In the genomic region with DNA sequence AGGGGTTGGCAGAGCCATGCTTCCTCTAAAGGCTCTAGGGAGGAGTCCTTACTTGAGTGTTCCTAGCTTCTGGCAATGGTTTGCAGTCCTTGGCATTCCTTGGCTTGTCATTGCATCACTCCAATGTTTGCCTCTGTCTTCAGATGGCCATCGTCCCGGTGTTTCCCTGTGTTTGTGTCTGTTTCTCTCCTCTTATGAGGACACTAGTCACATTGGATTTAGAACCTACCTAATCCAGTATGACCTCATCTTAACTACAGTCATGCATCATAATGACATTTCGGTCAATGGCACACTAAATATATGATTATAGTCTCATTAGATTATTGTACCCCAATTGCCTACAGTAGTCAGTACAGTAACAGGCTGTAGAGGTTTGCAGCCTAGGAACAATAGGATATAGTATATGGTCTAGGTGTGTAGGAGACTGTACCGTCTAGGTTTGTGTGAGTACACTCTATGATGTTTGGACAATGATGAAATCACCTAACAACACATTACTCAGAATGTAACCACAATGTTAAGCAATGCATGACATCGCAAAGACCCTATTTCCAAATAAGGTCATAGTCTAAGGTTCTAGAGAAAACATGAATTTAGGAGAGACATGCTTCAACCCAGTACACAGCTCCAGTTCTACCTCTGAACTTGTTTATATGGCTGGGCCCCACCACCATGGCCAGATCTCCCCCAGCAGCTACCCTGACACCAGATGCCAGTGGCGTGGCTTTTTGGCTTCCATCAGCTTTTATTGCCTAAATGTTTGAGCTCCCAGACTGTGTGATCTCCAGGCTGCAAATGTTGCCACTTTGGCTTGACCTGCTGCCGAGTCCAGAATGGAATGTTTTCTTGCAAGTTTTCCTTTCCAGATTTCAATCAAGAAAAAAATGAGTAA, we compare ENCODE assay signal across 13 cellular contexts. TPM values are rescaled to one million over a fixed set of nuclear protein-coding genes. Genes with fewer than 3 reads are reported as not detected.
DNase-seq lines count a peak whose midpoint lies in the region; ATAC-seq and TF ChIP-seq lines count a peak whose summit lies in the region.
"Had no signal": no experiment of that assay in that cellular context is flagged by ENCODE, and none has a peak within 500 bp of the region (broad histone marks: within the 10 kb centered on the region; RNA-seq: fewer than 3 reads in every experiment).

No MANE protein-coding gene starts in this region.

- H3K9me3 Mint-ChIP-seq in effector memory CD8-positive, alpha-beta T cell: peaks cover 4 to 11% of the 10 kb centered on the region in 2 donors

- H3K36me3 ChIP-seq in osteoblast (ENCODE audit: insufficient read depth, low read length): no peaks in the 10 kb centered on the region
- no peaks in the 10 kb centered on the region for H3K36me3 ChIP-seq in effector memory CD4-positive, alpha-beta T cell (ENCODE audit: control insufficient read depth, insufficient read depth, low read length)

- no peak overlapping the region for H2AFZ ChIP-seq in osteoblast (ENCODE audit: low read length)

- no peaks in the 10 kb centered on the region for H3K36me3 Mint-ChIP-seq in effector memory CD8-positive, alpha-beta T cell (ENCODE audit: insufficient read depth)
- H3K36me3 Mint-ChIP-seq: activated naive CD8-positive, alpha-beta T cell treated with anti-CD3 and anti-CD28 coated beads for 36 hours had no signal

- no peak overlapping the region for H3K4me3 Mint-ChIP-seq in effector memory CD8-positive, alpha-beta T cell
- H3K4me3 Mint-ChIP-seq: activated naive CD8-positive, alpha-beta T cell treated with anti-CD3 and anti-CD28 coated beads for 36 hours; CD8-positive, alpha-beta memory T cell had no signal

- peaks cover 23 to 30% of the 10 kb centered on the region in 2 donors for H3K27me3 Mint-ChIP-seq in effector memory CD8-positive, alpha-beta T cell

- no peak overlapping the region for H3K27ac Mint-ChIP-seq in effector memory CD8-positive, alpha-beta T cell
- H3K27ac Mint-ChIP-seq: activated naive CD8-positive, alpha-beta T cell treated with anti-CD3 and anti-CD28 coated beads for 36 hours; CD8-positive, alpha-beta memory T cell had no signal

- H3K4me1 Mint-ChIP-seq in effector memory CD8-positive, alpha-beta T cell (ENCODE audit: low read depth in 2 of 2): no peaks in the 10 kb centered on the region
- H3K4me1 Mint-ChIP-seq: activated naive CD8-positive, alpha-beta T cell treated with anti-CD3 and anti-CD28 coated beads for 36 hours; CD8-positive, alpha-beta memory T cell had no signal

- DNase-seq in ELR (ENCODE audit: low read depth): peak; percentile 23
- DNase-seq in NCI-H2029 (lab: John Stamatoyannopoulos, UW): peak; percentile 31
- peak; percentile 67 for DNase-seq in choroid plexus epithelial cell (ENCODE audit: low read depth)
- DNase-seq in osteoblast (ENCODE audit: insufficient read length, low spot score, missing footprints): peak; percentile 27
- DNase-seq in effector memory CD4-positive, alpha-beta T cell: no peak
- DNase-seq in effector memory CD8-positive, alpha-beta T cell: no peak
- DNase-seq: activated naive CD8-positive, alpha-beta T cell treated with anti-CD3 and anti-CD28 coated beads for 36 hours; CD8-positive, alpha-beta memory T cell; NCI-H1417 treated with DMSO at 0.1 percent for 48 hours; NK-92 treated with Interleukin-12 subunit alpha and Interleukin-12 subunit beta, amount 100 ng/mL, for 24 hours; T1000 had no signal

- H3K27me3 ChIP-seq in osteoblast (ENCODE audit: insufficient read depth, low read length): no peaks in the 10 kb centered on the region
- H3K27me3 ChIP-seq in effector memory CD4-positive, alpha-beta T cell (replicated peaks; ENCODE audit: control insufficient read depth, insufficient read depth, low read length, poor library complexity, severe bottlenecking): no peaks in the 10 kb centered on the region

- H3K27ac ChIP-seq in osteoblast (ENCODE audit: low read depth, low read length): no peak overlapping the region
- no peak overlapping the region for H3K27ac ChIP-seq in effector memory CD4-positive, alpha-beta T cell (ENCODE audit: insufficient read depth, low read length, poor library complexity, severe bottlenecking)

- H3K4me3 ChIP-seq in choroid plexus epithelial cell (ENCODE audit: low read depth, low read length) (no peak overlapping the region), osteoblast (ENCODE audit: insufficient read depth, low read length) (no peak overlapping the region)
- no peak overlapping the region for H3K4me3 ChIP-seq in effector memory CD4-positive, alpha-beta T cell (ENCODE audit: insufficient read depth, low read depth, low read length, poor library complexity, severe bottlenecking)

- H3K79me2 ChIP-seq in osteoblast (ENCODE audit: insufficient read depth, low read length): no peaks in the 10 kb centered on the region

- no peak overlapping the region for H3K4me2 ChIP-seq in osteoblast (ENCODE audit: insufficient read depth, low read length)

- no peak for ATAC-seq in GM21619 (IDR thresholded peaks at IDR 0.05; ENCODE audit: unreplicated experiment)
- no peak for ATAC-seq in GM21526 (IDR thresholded peaks at IDR 0.05; ENCODE audit: low FRiP score, unreplicated experiment)
- ATAC-seq in effector memory CD8-positive, alpha-beta T cell (replicated peaks): no peak

- H3K4me1 ChIP-seq in osteoblast (ENCODE audit: insufficient read depth, low read length): no peaks in the 10 kb centered on the region
- H3K4me1 ChIP-seq in effector memory CD4-positive, alpha-beta T cell (ENCODE audit: control insufficient read depth, insufficient read depth, low read length, poor library complexity, severe bottlenecking): no peaks in the 10 kb centered on the region

- H3K9me3 ChIP-seq in osteoblast (ENCODE audit: low read depth, low read length): no peaks in the 10 kb centered on the region
- no peaks in the 10 kb centered on the region for H3K9me3 ChIP-seq in effector memory CD4-positive, alpha-beta T cell (ENCODE audit: control insufficient read depth, low read length)

- TF ChIP-seq CTCF in choroid plexus epithelial cell (conservative IDR thresholded peaks at IDR 0.05; ENCODE audit: low read depth, low read length) (no peak), osteoblast (IDR thresholded peaks at IDR 0.05; ENCODE audit: extremely low read depth, low read depth, low read length) (no peak)

- H4K20me1 ChIP-seq in osteoblast (ENCODE audit: insufficient read depth, low read length): no peaks in the 10 kb centered on the region

RNA-seq across cellular contexts. Expression of a gene that starts 22.1 kb away (rescaled TPM):
- not detected in 2 replicates for total RNA-seq in osteoblast
- total RNA-seq: activated naive CD8-positive, alpha-beta T cell treated with anti-CD3 and anti-CD28 coated beads for 36 hours; CD8-positive, alpha-beta memory T cell had no signal

Comparison
In these comparisons a context has a peak if more than half of its experiments do, and no peak if none do; other contexts are left out.
1. DNase-seq: peak in ELR (single experiment), NCI-H2029 (single experiment), choroid plexus epithelial cell (single experiment) and osteoblast (single experiment); none in effector memory CD4-positive, alpha-beta T cell (0 of 3) and effector memory CD8-positive, alpha-beta T cell (0 of 3).